8 cellular contexts compared by ENCODE assay signal in the genomic region with DNA sequence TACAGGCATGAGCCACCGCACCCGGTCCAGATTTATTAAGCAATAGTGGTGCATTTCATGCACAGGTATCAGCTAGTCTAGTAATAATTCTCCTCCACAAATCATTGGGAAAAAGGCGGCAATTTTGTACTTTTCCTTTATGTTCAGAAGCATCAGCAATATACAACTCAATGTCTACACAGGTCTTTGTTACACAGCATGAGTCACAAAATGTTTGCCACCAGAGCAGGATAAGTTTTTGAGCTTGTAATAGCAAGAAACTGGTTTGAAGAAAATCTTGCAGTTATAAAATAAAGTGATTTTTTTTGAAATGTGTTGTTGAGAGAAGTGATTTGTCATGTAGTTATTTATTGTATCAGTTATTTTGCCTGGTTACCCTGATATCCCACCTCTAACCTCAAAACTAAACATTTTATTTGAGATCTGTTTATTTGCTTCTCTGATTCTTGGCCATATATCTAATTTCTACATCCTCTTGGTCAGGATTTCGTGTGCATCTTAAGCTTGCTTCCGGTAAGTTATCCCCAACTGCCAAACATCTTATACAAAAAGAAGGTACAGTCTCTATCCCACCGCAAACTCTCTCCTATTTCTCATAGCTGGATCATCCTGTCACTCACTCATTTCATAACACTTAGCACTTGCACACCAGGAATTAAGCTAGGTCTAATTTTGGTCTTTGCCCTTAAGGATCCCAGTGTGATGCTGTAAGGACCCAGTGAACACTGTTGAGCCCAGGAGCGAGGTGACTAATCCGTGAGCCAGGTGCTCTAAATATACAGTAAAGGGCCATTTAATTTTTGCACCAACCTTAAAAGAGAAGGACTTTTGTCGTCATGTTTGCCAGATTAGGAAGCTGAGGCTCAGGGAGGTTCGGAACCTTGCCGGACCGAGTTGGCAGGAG. TPM values are rescaled to one million over a fixed set of nuclear protein-coding genes. Genes with fewer than 3 reads are reported as not detected.
DNase-seq lines count a peak whose midpoint lies in the region; ATAC-seq lines count a peak whose summit lies in the region.

No MANE protein-coding gene starts in this region.

- no peaks in the 10 kb centered on the region for H3K9me3 Mint-ChIP-seq in IgD-negative memory B cell
- H3K9me3 Mint-ChIP-seq in central memory CD8-positive, alpha-beta T cell, result no peaks in the 10 kb centered on the region
- H3K9me3 Mint-ChIP-seq in natural killer cell treated with Interleukin-12 subunit alpha and Interleukin-12 subunit beta and Interleukin-15 and Interleukin-18, amount 100 ng/mL, for 72 hours, result no peaks in the 10 kb centered on the region

- H3K4me3 ChIP-seq in GM08714 (ENCODE audit: low read length), result peak overlapping the region; percentile 92

- peak overlapping the region; percentile 70 to 95 (median 91) for H3K27ac Mint-ChIP-seq in IgD-negative memory B cell
- H3K27ac Mint-ChIP-seq in central memory CD8-positive, alpha-beta T cell (ENCODE audit: low read depth), result peak overlapping the region; percentile 3
- peak overlapping the region; percentile 68 to 83 for H3K27ac Mint-ChIP-seq in natural killer cell treated with Interleukin-12 subunit alpha and Interleukin-12 subunit beta and Interleukin-15 and Interleukin-18, amount 100 ng/mL, for 72 hours

- no peak for ATAC-seq in central memory CD8-positive, alpha-beta T cell (replicated peaks; ENCODE audit: extremely low read depth, poor library complexity, severe bottlenecking)
- ATAC-seq in natural killer cell treated with Interleukin-12 subunit alpha and Interleukin-12 subunit beta and Interleukin-15 and Interleukin-18, amount 100 ng/mL, for 72 hours, result no peak
- ATAC-seq in GM21515 (IDR thresholded peaks at IDR 0.05; ENCODE audit: unreplicated experiment), result no peak

- H3K4me3 Mint-ChIP-seq in IgD-negative memory B cell, result peak overlapping the region; percentile 83 to 99 (median 94)
- H3K4me3 Mint-ChIP-seq in central memory CD8-positive, alpha-beta T cell, result peak overlapping the region; percentile 77
- H3K4me3 Mint-ChIP-seq in natural killer cell treated with Interleukin-12 subunit alpha and Interleukin-12 subunit beta and Interleukin-15 and Interleukin-18, amount 100 ng/mL, for 72 hours, result peak overlapping the region; percentile 92

- H3K27me3 Mint-ChIP-seq in IgD-negative memory B cell, result no peaks in the 10 kb centered on the region
- H3K27me3 Mint-ChIP-seq in central memory CD8-positive, alpha-beta T cell, result no peaks in the 10 kb centered on the region
- no peaks in the 10 kb centered on the region for H3K27me3 Mint-ChIP-seq in natural killer cell treated with Interleukin-12 subunit alpha and Interleukin-12 subunit beta and Interleukin-15 and Interleukin-18, amount 100 ng/mL, for 72 hours

- DNase-seq in central memory CD8-positive, alpha-beta T cell (ENCODE audit: low spot score in 2 of 2), result no peak
- no peak for DNase-seq in natural killer cell treated with Interleukin-12 subunit alpha and Interleukin-12 subunit beta and Interleukin-15 and Interleukin-18, amount 100 ng/mL, for 72 hours (ENCODE audit: low spot score)
- DNase-seq in NCI-H774 (lab: John Stamatoyannopoulos, UW) (no peak), NK-92 (lab: John Stamatoyannopoulos, UW; ENCODE audit: unreplicated experiment) (no peak), NCI-H446 treated with DMSO at 0.1 percent for 48 hours (lab: John Stamatoyannopoulos, UW) (no peak)

- peaks cover 41 to 50% (median 45%) of the 10 kb centered on the region in 3 donors for H3K4me1 Mint-ChIP-seq in IgD-negative memory B cell
- H3K4me1 Mint-ChIP-seq in central memory CD8-positive, alpha-beta T cell, result peaks cover 56% of the 10 kb centered on the region
- peaks cover 47 to 54% of the 10 kb centered on the region in 2 donors for H3K4me1 Mint-ChIP-seq in natural killer cell treated with Interleukin-12 subunit alpha and Interleukin-12 subunit beta and Interleukin-15 and Interleukin-18, amount 100 ng/mL, for 72 hours (ENCODE audit: low read depth in 2 of 2)

- H3K36me3 Mint-ChIP-seq in IgD-negative memory B cell, result no peaks in the 10 kb centered on the region
- peaks cover 13% of the 10 kb centered on the region for H3K36me3 Mint-ChIP-seq in central memory CD8-positive, alpha-beta T cell (ENCODE audit: insufficient read depth)
- peaks cover 5% of the 10 kb centered on the region for H3K36me3 Mint-ChIP-seq in natural killer cell treated with Interleukin-12 subunit alpha and Interleukin-12 subunit beta and Interleukin-15 and Interleukin-18, amount 100 ng/mL, for 72 hours

RNA-seq across cellular contexts. Expression of gene ITPRIPL1, which starts 4.5 kb away (rescaled TPM):
- 4.4 TPM for polyA plus RNA-seq in IgD-negative memory B cell
- total RNA-seq in natural killer cell treated with Interleukin-12 subunit alpha and Interleukin-12 subunit beta and Interleukin-15 and Interleukin-18, amount 100 ng/mL, for 72 hours, result 10 to 100 TPM; 48.2 to 62.2 TPM

RNA-seq across cellular contexts. Expression of gene NCAPH, which starts 15.0 kb away (rescaled TPM):
- polyA plus RNA-seq in IgD-negative memory B cell, result 1.5 TPM
- 100 to 1,000 TPM in 1 of 2 donors, 10 to 100 TPM in 1; 26.5 to 102 TPM for total RNA-seq in natural killer cell treated with Interleukin-12 subunit alpha and Interleukin-12 subunit beta and Interleukin-15 and Interleukin-18, amount 100 ng/mL, for 72 hours

RNA-seq across cellular contexts. Expression of gene SNRNP200, which starts 15.2 kb away (rescaled TPM):
- polyA plus RNA-seq in IgD-negative memory B cell, result 79.3 TPM
- total RNA-seq in natural killer cell treated with Interleukin-12 subunit alpha and Interleukin-12 subunit beta and Interleukin-15 and Interleukin-18, amount 100 ng/mL, for 72 hours, result 100 to 1,000 TPM; 166 to 201 TPM

RNA-seq across cellular contexts. Expression of gene CIAO1, which starts 54.6 kb away (rescaled TPM):
- polyA plus RNA-seq in IgD-negative memory B cell, result 83.5 TPM
- 100 to 1,000 TPM in 1 of 2 donors, 10 to 100 TPM in 1; 98.0 to 108 TPM for total RNA-seq in natural killer cell treated with Interleukin-12 subunit alpha and Interleukin-12 subunit beta and Interleukin-15 and Interleukin-18, amount 100 ng/mL, for 72 hours

RNA-seq across cellular contexts. Expression of gene TMEM127, which starts 54.8 kb away (rescaled TPM):
- polyA plus RNA-seq in IgD-negative memory B cell, result 41.7 TPM
- 10 to 100 TPM; 41.4 to 49.4 TPM for total RNA-seq in natural killer cell treated with Interleukin-12 subunit alpha and Interleukin-12 subunit beta and Interleukin-15 and Interleukin-18, amount 100 ng/mL, for 72 hours

Comparison
In these comparisons a context has a peak if more than half of its experiments do, and no peak if none do; other contexts are left out.
1. H3K27ac Mint-ChIP-seq: peak in every context shown above with its lines; median percentile 91 in IgD-negative memory B cell; 76 in natural killer cell treated with Interleukin-12 subunit alpha and Interleukin-12 subunit beta and Interleukin-15 and Interleukin-18, amount 100 ng/mL, for 72 hours; 3 in central memory CD8-positive, alpha-beta T cell.